29 cellular contexts compared by ENCODE assay signal in genomic region chr20:16124491-16124890, GRCh38.
"Had no signal": no experiment of that assay in that cellular context is flagged by ENCODE, and none has a peak within 500 bp of the region (broad histone marks: within the 10 kb centered on the region; RNA-seq: fewer than 3 reads in every experiment).

No MANE protein-coding gene starts in this region.

- H3K4me2 ChIP-seq: neural progenitor cell, smooth muscle cell had no signal

- H2AFZ ChIP-seq: neural progenitor cell, parathyroid adenoma had no signal

- H3K4me1 Mint-ChIP-seq: natural killer cell; nephron; neural progenitor cell; stimulated activated memory B cell treated with anti-CD40 and anti-IgM and Interleukin-4, amounts not matched to agents 10 μg/mL and 1 μg/mL and 100 μg/mL, for 72 hours; stimulated activated naive CD8-positive, alpha-beta T cell treated with anti-CD3 and anti-CD28 coated beads, Interleukin-15, amount 100 ng/mL, for 72 hours had no signal

- H3K9me3 Mint-ChIP-seq: natural killer cell; neural progenitor cell; stimulated activated memory B cell treated with anti-CD40 and anti-IgM and Interleukin-4, amounts not matched to agents 10 μg/mL and 1 μg/mL and 100 μg/mL, for 72 hours had no signal

- H3K4me3 Mint-ChIP-seq: natural killer cell; nephron; neural progenitor cell; stimulated activated memory B cell treated with anti-CD40 and anti-IgM and Interleukin-4, amounts not matched to agents 10 μg/mL and 1 μg/mL and 100 μg/mL, for 72 hours; stimulated activated naive CD8-positive, alpha-beta T cell treated with anti-CD3 and anti-CD28 coated beads, Interleukin-15, amount 100 ng/mL, for 72 hours had no signal

- H3K4me1 ChIP-seq: neural progenitor cell, parathyroid adenoma, suprapubic skin, testis, tibial nerve, upper lobe of left lung, vagina had no signal

- H3K9ac ChIP-seq: neural progenitor cell, parathyroid adenoma had no signal

- H3K36me3 ChIP-seq: neural progenitor cell, ovary, spleen, suprapubic skin, tibial nerve, upper lobe of left lung, vagina had no signal

- H3K27me3 ChIP-seq: neural progenitor cell, ovary, spleen, suprapubic skin, testis, tibial nerve, upper lobe of left lung, vagina had no signal

- H3K79me2 ChIP-seq: parathyroid adenoma had no signal

- ATAC-seq: natural killer cell; psoas muscle; sciatic nerve; stimulated activated memory B cell treated with anti-CD40 and anti-IgM and Interleukin-4, amounts not matched to agents 10 μg/mL and 1 μg/mL and 100 μg/mL, for 72 hours; stimulated activated naive CD8-positive, alpha-beta T cell treated with anti-CD3 and anti-CD28 coated beads, Interleukin-15, amount 100 ng/mL, for 72 hours; stimulated activated naive CD8-positive, alpha-beta T cell treated with anti-CD3 and anti-CD28 coated beads, Interleukin-15, Interleukin-2, amounts not matched to agents 100 U/mL and 50 U/mL, for 24 hours had no signal

- DNase-seq: natural killer cell; occipital lobe; ovary; posterior cingulate gyrus; psoas muscle; right cardiac atrium; spleen; stimulated activated CD4-positive, alpha-beta T cell treated with anti-CD3 and anti-CD28 coated beads, Interleukin-12 subunit alpha, Interleukin-12 subunit beta, amount 100 ng/mL, for 4 hours; stimulated activated CD4-positive, alpha-beta T cell treated with anti-CD3 and anti-CD28 coated beads, Interleukin-1b, Interleukin-23, amount 100 ng/mL, for 48 hours; stimulated activated CD4-positive, alpha-beta T cell treated with anti-CD3 and anti-CD28 coated beads, Interleukin-4, amount 100 ng/mL, for 1 hour; stimulated activated CD4-positive, alpha-beta T cell treated with anti-CD3 and anti-CD28 coated beads, Interleukin-4, amount 100 ng/mL, for 4 hours; stimulated activated CD8-positive, alpha-beta memory T cell treated with anti-CD3 and anti-CD28 coated beads, Interleukin-4, amount 100 ng/mL, for 48 hours; stimulated activated naive CD8-positive, alpha-beta T cell treated with anti-CD3 and anti-CD28 coated beads, Interleukin-15, amount 100 ng/mL, for 72 hours; stimulated activated naive CD8-positive, alpha-beta T cell treated with anti-CD3 and anti-CD28 coated beads, Interleukin-15, Interleukin-2, amounts not matched to agents 100 U/mL and 50 U/mL, for 24 hours; substantia nigra; testis; upper lobe of left lung had no signal

- H3K27me3 Mint-ChIP-seq: stimulated activated memory B cell treated with anti-CD40 and anti-IgM and Interleukin-4, amounts not matched to agents 10 μg/mL and 1 μg/mL and 100 μg/mL, for 72 hours; stimulated activated naive CD8-positive, alpha-beta T cell treated with anti-CD3 and anti-CD28 coated beads, Interleukin-15, amount 100 ng/mL, for 72 hours had no signal

- H3K36me3 Mint-ChIP-seq: natural killer cell; neural progenitor cell; stimulated activated memory B cell treated with anti-CD40 and anti-IgM and Interleukin-4, amounts not matched to agents 10 μg/mL and 1 μg/mL and 100 μg/mL, for 72 hours had no signal

- H3K9me3 ChIP-seq: ovary, psoas muscle, suprapubic skin, testis, vagina had no signal

- FAIRE-seq: urothelium cell line had no signal

- H3K4me3 ChIP-seq: neural progenitor cell, ovary, psoas muscle, skin epidermis, smooth muscle cell, spleen, suprapubic skin, testis, tibial nerve, upper lobe of left lung, vagina had no signal

- H3K27ac Mint-ChIP-seq: natural killer cell; nephron; neural progenitor cell; progenitor cell of endocrine pancreas; stimulated activated memory B cell treated with anti-CD40 and anti-IgM and Interleukin-4, amounts not matched to agents 10 μg/mL and 1 μg/mL and 100 μg/mL, for 72 hours; stimulated activated naive CD8-positive, alpha-beta T cell treated with anti-CD3 and anti-CD28 coated beads, Interleukin-15, amount 100 ng/mL, for 72 hours had no signal

- H3K27ac ChIP-seq: neural progenitor cell, ovary, parathyroid adenoma, skin epidermis, spleen, suprapubic skin, testis, tibial nerve, upper lobe of left lung, vagina had no signal
